In the genomic region with DNA sequence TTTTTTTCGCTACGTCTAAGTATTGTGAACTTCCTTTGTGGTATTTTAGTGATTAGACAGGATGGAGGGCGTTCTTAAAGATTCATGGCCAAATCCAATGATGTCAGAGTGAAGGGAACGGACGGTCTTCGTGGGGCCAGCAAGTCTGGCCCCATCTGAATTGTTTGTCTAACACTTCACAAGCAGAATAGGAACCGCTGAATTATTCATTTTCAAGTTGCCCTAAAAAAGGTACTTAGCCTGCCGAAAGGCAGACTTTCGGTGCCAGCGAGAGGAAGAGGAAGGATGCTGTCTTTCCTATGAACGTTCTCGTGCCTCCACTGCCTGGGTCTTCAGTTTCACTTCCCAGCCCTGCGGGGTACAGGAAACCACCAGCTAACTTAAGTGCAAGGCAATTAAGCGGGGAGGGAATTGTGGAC, we compare ENCODE assay signal across 12 cellular contexts.
DNase-seq lines count a peak whose midpoint lies in the region; ATAC-seq, FAIRE-seq and TF ChIP-seq lines count a peak whose summit lies in the region.
"Had no signal": no experiment of that assay in that cellular context is flagged by ENCODE, and none has a peak within 500 bp of the region (broad histone marks: within the 10 kb centered on the region; RNA-seq: fewer than 3 reads in every experiment).

No MANE protein-coding gene starts in this region.

- no peak for TF ChIP-seq CTCF in RWPE1 (conservative IDR thresholded peaks at IDR 0.05; ENCODE audit: low read depth)

- CTCF ChIA-PET in RWPE1 (lab: Yijun Ruan, JAX), result interaction anchor here (0.5 kb wide), 1 partner anchor 730 kb away, joined by 4 read pairs; no protein-coding TSS in a partner anchor

- POLR2A ChIA-PET in RWPE1 (lab: Yijun Ruan, JAX; ENCODE audit: low non-redundant PET), result no interaction called here

- no peak overlapping the region for H3K27ac ChIP-seq in RWPE1
- H3K27ac ChIP-seq: skin epidermis had no signal

- ATAC-seq in left lobe of liver (peak; percentile 56), GM18505 (IDR thresholded peaks at IDR 0.05; ENCODE audit: unreplicated experiment) (no peak), GM19467 (IDR thresholded peaks at IDR 0.05; ENCODE audit: unreplicated experiment) (no peak)
- ATAC-seq: K562 had no signal

- TF ChIP-seq POLR2A in GM12892 (IDR thresholded peaks at IDR 0.05; ENCODE audit: low read depth, low read length) (no peak), GM18505 (IDR thresholded peaks at IDR 0.05; ENCODE audit: borderline replicate concordance, extremely low read depth, insufficient read depth, insufficient read length) (no peak)

- peak; percentile 73 for DNase-seq in CD1c-positive myeloid dendritic cell (ENCODE audit: extremely low spot score)
- no peak for DNase-seq in GM12892 (ENCODE audit: insufficient read length)
- peak; percentile 96 for DNase-seq in RPMI8226
- no peak for DNase-seq in left lobe of liver (ENCODE audit: low spot score)
- no peak for DNase-seq in RWPE1 (ENCODE audit: low spot score)
- DNase-seq in DMS53 treated with DMSO at 0.1 percent for 48 hours (lab: John Stamatoyannopoulos, UW; ENCODE audit: unreplicated experiment), result no peak
- DNase-seq: HFFc6; stimulated activated naive CD4-positive, alpha-beta T cell treated with Interleukin-2 at 50 U/mL for 16 hours had no signal

- FAIRE-seq in GM12892 (lab: Jason Lieb, UNC), result peak; percentile 38
- FAIRE-seq: K562 had no signal

Comparison
In these comparisons a context has a peak if more than half of its experiments do, and no peak if none do; other contexts are left out.
1. DNase-seq: peak in CD1c-positive myeloid dendritic cell (single experiment) and RPMI8226 (single experiment); none in GM12892 (single experiment), left lobe of liver (single experiment), RWPE1 (single experiment) and DMS53 treated with DMSO at 0.1 percent for 48 hours (single experiment).